ENCODE assay signal across 1 cellular context in genomic region chr16:20916289-20916688, GRCh38.
TF ChIP-seq lines count a peak whose summit lies in the region.

No MANE protein-coding gene starts in this region.

TF ChIP-seq in IMR-90, 13 proteins besides CTCF, POLR2A, EP300 and RAD21:
- TF ChIP-seq USF2 (IDR thresholded peaks at IDR 0.05; ENCODE audit: low read depth, low read length) (no peak), MAFK (IDR thresholded peaks at IDR 0.05; ENCODE audit: low read depth, low read length) (no peak), MAZ (IDR thresholded peaks at IDR 0.05; ENCODE audit: borderline replicate concordance, low read depth, low read length) (no peak), RCOR1 (IDR thresholded peaks at IDR 0.05; ENCODE audit: insufficient replicate concordance, low read length) (no peak), CHD1 (IDR thresholded peaks at IDR 0.05; ENCODE audit: low read depth, low read length) (no peak), MXI1 (IDR thresholded peaks at IDR 0.05; ENCODE audit: borderline replicate concordance, low read depth, low read length) (no peak)
